ENCODE assay signal across 1 cellular context in the genomic region with DNA sequence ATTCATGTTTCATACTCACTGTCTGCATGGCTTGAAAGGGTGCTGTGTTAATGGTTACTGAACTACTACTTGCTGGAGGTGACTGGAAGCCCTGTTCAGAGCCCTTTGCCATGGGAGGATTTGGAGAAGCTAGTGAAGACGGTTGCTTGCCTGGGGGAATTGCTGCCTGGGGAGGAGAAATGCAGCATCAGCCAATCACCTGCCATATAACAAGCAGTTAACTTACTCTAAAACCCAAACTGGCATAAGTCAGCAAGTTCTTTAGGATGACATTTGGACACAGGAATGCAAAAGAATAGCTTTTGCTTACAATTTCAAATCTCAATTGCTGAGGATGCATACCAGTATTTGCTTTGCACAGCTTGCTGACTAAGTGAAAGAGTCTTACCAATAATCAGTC.
TF ChIP-seq lines count a peak whose summit lies in the region.

No MANE protein-coding gene starts in this region.

TF ChIP-seq in SK-N-SH, 30 proteins besides CTCF, POLR2A, EP300 and RAD21 (continued from another document):
- TF ChIP-seq TCF12 (IDR thresholded peaks at IDR 0.05) (no peak), CHD2 (IDR thresholded peaks at IDR 0.05; ENCODE audit: low read length, partially characterized antibody) (no peak), PBX3 (IDR thresholded peaks at IDR 0.05) (peak; percentile 55; the same call in 1 of the 2 replicates), ZBTB33 (IDR thresholded peaks at IDR 0.05; ENCODE audit: borderline replicate concordance, low read depth) (no peak), TEAD4 (IDR thresholded peaks at IDR 0.05; ENCODE audit: borderline replicate concordance, insufficient read depth) (no peak), JUND (IDR thresholded peaks at IDR 0.05) (0 out of 2 replicates have a peak, but pooled peaks have one; percentile 17), FOSL2 (IDR thresholded peaks at IDR 0.05; ENCODE audit: borderline replicate concordance, low read depth) (peak; percentile 7; the same call in 1 of the 2 replicates), USF1 (IDR thresholded peaks at IDR 0.05; ENCODE audit: borderline replicate concordance, low read depth) (no peak)
- TF ChIP-seq, protein P1, sequence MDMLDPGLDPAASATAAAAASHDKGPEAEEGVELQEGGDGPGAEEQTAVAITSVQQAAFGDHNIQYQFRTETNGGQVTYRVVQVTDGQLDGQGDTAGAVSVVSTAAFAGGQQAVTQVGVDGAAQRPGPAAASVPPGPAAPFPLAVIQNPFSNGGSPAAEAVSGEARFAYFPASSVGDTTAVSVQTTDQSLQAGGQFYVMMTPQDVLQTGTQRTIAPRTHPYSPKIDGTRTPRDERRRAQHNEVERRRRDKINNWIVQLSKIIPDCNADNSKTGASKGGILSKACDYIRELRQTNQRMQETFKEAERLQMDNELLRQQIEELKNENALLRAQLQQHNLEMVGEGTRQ (IDR thresholded peaks at IDR 0.05; ENCODE audit: borderline replicate concordance, low read depth, low read length), result no peak
TF ChIP-seq in SK-N-SH: peak in this region for 3.
